10 cellular contexts compared by ENCODE assay signal in genomic region chr14:77249286-77249685, GRCh38. TPM values are rescaled to one million over a fixed set of nuclear protein-coding genes. Genes with fewer than 3 reads are reported as not detected.
"Had no signal": no experiment of that assay in that cellular context is flagged by ENCODE, and none has a peak within 500 bp of the region (broad histone marks: within the 10 kb centered on the region; RNA-seq: fewer than 3 reads in every experiment).

No MANE protein-coding gene starts in this region.

- H3K36me3 ChIP-seq: HAP-1 had no signal

- ATAC-seq: HCT116, HepG2 had no signal

- H3K4me1 ChIP-seq: HAP-1 had no signal

- DNase-seq: GM23248, GOT3, H7 had no signal

- H3K9ac ChIP-seq: GM23248 had no signal

- H3K4me3 ChIP-seq: GM23248, HAP-1 had no signal

- H3K9me3 ChIP-seq: HAP-1 had no signal

- H3K27ac ChIP-seq: GM23248, HL-60 had no signal

- H2AFZ ChIP-seq: GM23248 had no signal

RNA-seq across cellular contexts. Expression of gene NGB, which starts 21.7 kb away (rescaled TPM):
- total RNA-seq: GM23248, H4, HepG2, HFFc6, HT1080 had no signal
